Comparison of ENCODE assay signal across 22 cellular contexts in genomic region chr18:61995547-61996062, GRCh38.
"Had no signal": no experiment of that assay in that cellular context is flagged by ENCODE, and none has a peak within 500 bp of the region (broad histone marks: within the 10 kb centered on the region; RNA-seq: fewer than 3 reads in every experiment).

No MANE protein-coding gene starts in this region.

- DNase-seq: activated CD4-positive, alpha-beta T cell treated with anti-CD3 and anti-CD28 coated beads for 36 hours; activated CD4-positive, alpha-beta T cell treated with anti-CD3 and anti-CD28 coated beads, Interleukin-2, amount 50 U/mL, for 4 hours; activated naive CD4-positive, alpha-beta T cell; activated T-cell treated with anti-CD3 and anti-CD28 coated beads for 4 hours; activated T-cell treated with anti-CD3 and anti-CD28 coated beads, Interleukin-2, amount 50 U/mL, for 72 hours; cerebellar nuclear complex; colonic mucosa; effector CD8-positive, alpha-beta T cell; left ventricle myocardium inferior; ovary; stimulated activated CD4-positive, alpha-beta T cell treated with anti-CD3 and anti-CD28 coated beads, Interleukin-1b, Interleukin-23, amount 100 ng/mL, for 48 hours; stimulated activated CD4-positive, alpha-beta T cell treated with anti-CD3 and anti-CD28 coated beads, Interleukin-4, amount 100 ng/mL, for 4 hours; stimulated activated CD8-positive, alpha-beta memory T cell treated with anti-CD3 and anti-CD28 coated beads, Interleukin-4, amount 100 ng/mL, for 48 hours; stimulated activated naive CD4-positive, alpha-beta T cell; T-helper 2 cell; tibial artery had no signal

- H3K4me3 ChIP-seq: colonic mucosa, left ventricle myocardium inferior, lung, ovary, smooth muscle cell, suprapubic skin, tibial artery had no signal

- H3K36me3 ChIP-seq: colonic mucosa, left ventricle myocardium inferior, neutrophil, ovary, suprapubic skin, tibial artery had no signal

- H3K9me3 ChIP-seq: colonic mucosa, neutrophil, ovary, suprapubic skin, tibial artery had no signal

- H3K27ac ChIP-seq: colonic mucosa, left ventricle myocardium inferior, neutrophil, ovary, suprapubic skin, tibial artery had no signal

- H3K4me2 ChIP-seq: smooth muscle cell had no signal

- ATAC-seq: activated CD4-positive, alpha-beta T cell treated with anti-CD3 and anti-CD28 coated beads for 36 hours; activated naive CD4-positive, alpha-beta T cell treated with anti-CD3 and anti-CD28 coated beads, Interleukin-2, amount 50 U/mL, for 72 hours; activated T-cell treated with anti-CD3 and anti-CD28 coated beads, Interleukin-2, amount 50 U/mL, for 72 hours; WTC11 had no signal

- H3K27me3 ChIP-seq: colonic mucosa, ovary, suprapubic skin, tibial artery had no signal

- H3K4me1 ChIP-seq: colonic mucosa had no signal
